In genomic region chr16:68235882-68236803, GRCh38 we compare ENCODE assay signal across 1 cellular context.
A peak's percentile ranks its signal among the peaks of the same experiment; 100 is the strongest.
TF ChIP-seq lines count a peak whose summit lies in the region.

TSS of gene ESRP2 (minus strand) at chr16:68236127. CDS start at chr16:68236045, 82 bp downstream.

TF ChIP-seq in HepG2, 621 proteins besides CTCF, POLR2A, EP300 and RAD21 (continued from another document and continues in another):
- TF ChIP-seq, protein P1, sequence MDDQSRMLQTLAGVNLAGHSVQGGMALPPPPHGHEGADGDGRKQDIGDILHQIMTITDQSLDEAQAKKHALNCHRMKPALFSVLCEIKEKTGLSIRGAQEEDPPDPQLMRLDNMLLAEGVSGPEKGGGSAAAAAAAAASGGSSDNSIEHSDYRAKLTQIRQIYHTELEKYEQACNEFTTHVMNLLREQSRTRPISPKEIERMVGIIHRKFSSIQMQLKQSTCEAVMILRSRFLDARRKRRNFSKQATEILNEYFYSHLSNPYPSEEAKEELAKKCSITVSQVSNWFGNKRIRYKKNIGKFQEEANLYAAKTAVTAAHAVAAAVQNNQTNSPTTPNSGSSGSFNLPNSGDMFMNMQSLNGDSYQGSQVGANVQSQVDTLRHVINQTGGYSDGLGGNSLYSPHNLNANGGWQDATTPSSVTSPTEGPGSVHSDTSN (CRISPR knock-in tag; IDR thresholded peaks at IDR 0.05; ENCODE audit: borderline replicate concordance): 0 out of 2 replicates have a peak, but pooled peaks have one; percentile 59
- peak; percentile 62; the same call in 1 of the 2 replicates for TF ChIP-seq TFDP1 (CRISPR knock-in tag; IDR thresholded peaks at IDR 0.05; ENCODE audit: borderline replicate concordance)
- TF ChIP-seq ZNF354B (CRISPR knock-in tag; IDR thresholded peaks at IDR 0.05): 0 out of 2 replicates have a peak, but pooled peaks have one; percentile 2
- TF ChIP-seq, protein P2, sequence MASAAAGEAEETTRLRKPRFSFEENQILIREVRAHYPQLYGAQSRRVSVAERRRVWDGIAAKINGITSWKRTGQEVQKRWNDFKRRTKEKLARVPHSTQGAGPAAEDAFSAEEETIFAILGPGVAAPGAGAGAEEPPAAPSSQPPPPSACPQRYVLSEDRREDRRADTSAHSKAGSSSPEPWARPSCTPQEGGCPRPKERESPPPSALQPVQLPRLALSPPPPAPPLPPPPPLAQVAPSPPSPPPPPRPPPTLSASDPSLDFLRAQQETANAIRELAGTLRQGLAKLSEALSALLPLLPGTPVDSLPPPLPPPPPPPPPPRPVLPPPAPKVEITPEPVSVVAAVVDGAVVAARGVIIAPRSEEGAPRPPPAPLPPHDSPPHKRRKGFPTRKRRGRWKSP (CRISPR knock-in tag; IDR thresholded peaks at IDR 0.05): peak; percentile 58; the same call in 1 of the 2 replicates
- TF ChIP-seq CREM (IDR thresholded peaks at IDR 0.05): no peak
- no peak for TF ChIP-seq CREM (CRISPR knock-in tag; IDR thresholded peaks at IDR 0.05)
- TF ChIP-seq KDM4B (CRISPR knock-in tag; IDR thresholded peaks at IDR 0.05): no peak
- no peak for TF ChIP-seq THYN1 (CRISPR knock-in tag; IDR thresholded peaks at IDR 0.05; ENCODE audit: borderline replicate concordance, low read depth)
- 0 out of 2 replicates have a peak, but pooled peaks have one; percentile 55 for TF ChIP-seq ARID4A (CRISPR knock-in tag; IDR thresholded peaks at IDR 0.05; ENCODE audit: borderline replicate concordance)
- no peak; the same call in 1 of the 2 replicates for TF ChIP-seq REPIN1 (CRISPR knock-in tag; IDR thresholded peaks at IDR 0.05; ENCODE audit: borderline replicate concordance, low read depth)
- peak; percentile 80; the same call in 1 of the 2 replicates for TF ChIP-seq ZNF484 (CRISPR knock-in tag; IDR thresholded peaks at IDR 0.05; ENCODE audit: borderline replicate concordance, low read depth)
- TF ChIP-seq, protein P3, sequence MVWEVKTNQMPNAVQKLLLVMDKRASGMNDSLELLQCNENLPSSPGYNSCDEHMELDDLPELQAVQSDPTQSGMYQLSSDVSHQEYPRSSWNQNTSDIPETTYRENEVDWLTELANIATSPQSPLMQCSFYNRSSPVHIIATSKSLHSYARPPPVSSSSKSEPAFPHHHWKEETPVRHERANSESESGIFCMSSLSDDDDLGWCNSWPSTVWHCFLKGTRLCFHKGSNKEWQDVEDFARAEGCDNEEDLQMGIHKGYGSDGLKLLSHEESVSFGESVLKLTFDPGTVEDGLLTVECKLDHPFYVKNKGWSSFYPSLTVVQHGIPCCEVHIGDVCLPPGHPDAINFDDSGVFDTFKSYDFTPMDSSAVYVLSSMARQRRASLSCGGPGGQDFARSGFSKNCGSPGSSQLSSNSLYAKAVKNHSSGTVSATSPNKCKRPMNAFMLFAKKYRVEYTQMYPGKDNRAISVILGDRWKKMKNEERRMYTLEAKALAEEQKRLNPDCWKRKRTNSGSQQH (CRISPR knock-in tag; IDR thresholded peaks at IDR 0.05; ENCODE audit: low read depth): peak; percentile 49; the same call in 1 of the 2 replicates
- TF ChIP-seq ZNF746 (CRISPR knock-in tag; IDR thresholded peaks at IDR 0.05): no peak
- TF ChIP-seq, protein P4, sequence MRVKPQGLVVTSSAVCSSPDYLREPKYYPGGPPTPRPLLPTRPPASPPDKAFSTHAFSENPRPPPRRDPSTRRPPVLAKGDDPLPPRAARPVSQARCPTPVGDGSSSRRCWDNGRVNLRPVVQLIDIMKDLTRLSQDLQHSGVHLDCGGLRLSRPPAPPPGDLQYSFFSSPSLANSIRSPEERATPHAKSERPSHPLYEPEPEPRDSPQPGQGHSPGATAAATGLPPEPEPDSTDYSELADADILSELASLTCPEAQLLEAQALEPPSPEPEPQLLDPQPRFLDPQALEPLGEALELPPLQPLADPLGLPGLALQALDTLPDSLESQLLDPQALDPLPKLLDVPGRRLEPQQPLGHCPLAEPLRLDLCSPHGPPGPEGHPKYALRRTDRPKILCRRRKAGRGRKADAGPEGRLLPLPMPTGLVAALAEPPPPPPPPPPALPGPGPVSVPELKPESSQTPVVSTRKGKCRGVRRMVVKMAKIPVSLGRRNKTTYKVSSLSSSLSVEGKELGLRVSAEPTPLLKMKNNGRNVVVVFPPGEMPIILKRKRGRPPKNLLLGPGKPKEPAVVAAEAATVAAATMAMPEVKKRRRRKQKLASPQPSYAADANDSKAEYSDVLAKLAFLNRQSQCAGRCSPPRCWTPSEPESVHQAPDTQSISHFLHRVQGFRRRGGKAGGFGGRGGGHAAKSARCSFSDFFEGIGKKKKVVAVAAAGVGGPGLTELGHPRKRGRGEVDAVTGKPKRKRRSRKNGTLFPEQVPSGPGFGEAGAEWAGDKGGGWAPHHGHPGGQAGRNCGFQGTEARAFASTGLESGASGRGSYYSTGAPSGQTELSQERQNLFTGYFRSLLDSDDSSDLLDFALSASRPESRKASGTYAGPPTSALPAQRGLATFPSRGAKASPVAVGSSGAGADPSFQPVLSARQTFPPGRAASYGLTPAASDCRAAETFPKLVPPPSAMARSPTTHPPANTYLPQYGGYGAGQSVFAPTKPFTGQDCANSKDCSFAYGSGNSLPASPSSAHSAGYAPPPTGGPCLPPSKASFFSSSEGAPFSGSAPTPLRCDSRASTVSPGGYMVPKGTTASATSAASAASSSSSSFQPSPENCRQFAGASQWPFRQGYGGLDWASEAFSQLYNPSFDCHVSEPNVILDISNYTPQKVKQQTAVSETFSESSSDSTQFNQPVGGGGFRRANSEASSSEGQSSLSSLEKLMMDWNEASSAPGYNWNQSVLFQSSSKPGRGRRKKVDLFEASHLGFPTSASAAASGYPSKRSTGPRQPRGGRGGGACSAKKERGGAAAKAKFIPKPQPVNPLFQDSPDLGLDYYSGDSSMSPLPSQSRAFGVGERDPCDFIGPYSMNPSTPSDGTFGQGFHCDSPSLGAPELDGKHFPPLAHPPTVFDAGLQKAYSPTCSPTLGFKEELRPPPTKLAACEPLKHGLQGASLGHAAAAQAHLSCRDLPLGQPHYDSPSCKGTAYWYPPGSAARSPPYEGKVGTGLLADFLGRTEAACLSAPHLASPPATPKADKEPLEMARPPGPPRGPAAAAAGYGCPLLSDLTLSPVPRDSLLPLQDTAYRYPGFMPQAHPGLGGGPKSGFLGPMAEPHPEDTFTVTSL (CRISPR knock-in tag; IDR thresholded peaks at IDR 0.05; ENCODE audit: borderline replicate concordance): 0 out of 2 replicates have a peak, but pooled peaks have one; percentile 56
- peak; percentile 80; the same call in 1 of the 2 replicates for TF ChIP-seq ZNF180 (CRISPR knock-in tag; IDR thresholded peaks at IDR 0.05; ENCODE audit: borderline replicate concordance, low read depth)
- no peak for TF ChIP-seq ZBTB20 (CRISPR knock-in tag; IDR thresholded peaks at IDR 0.05; ENCODE audit: borderline replicate concordance, low read depth)
- TF ChIP-seq SNAPC2 (CRISPR knock-in tag; IDR thresholded peaks at IDR 0.05): 0 out of 2 replicates have a peak, but pooled peaks have one; percentile 57
- peak; percentile 74; the same call in 1 of the 2 replicates for TF ChIP-seq ZC3H4 (CRISPR knock-in tag; IDR thresholded peaks at IDR 0.05; ENCODE audit: borderline replicate concordance)
- TF ChIP-seq ZFP37 (CRISPR knock-in tag; IDR thresholded peaks at IDR 0.05; ENCODE audit: borderline replicate concordance): 0 out of 2 replicates have a peak, but pooled peaks have one; percentile 35
- TF ChIP-seq ZNF615 (CRISPR knock-in tag; IDR thresholded peaks at IDR 0.05; ENCODE audit: borderline replicate concordance): no peak
- TF ChIP-seq MLXIP (CRISPR knock-in tag; IDR thresholded peaks at IDR 0.05; ENCODE audit: borderline replicate concordance): peak; percentile 86; the same call in 1 of the 2 replicates
- no peak for TF ChIP-seq AGO2 (optimal IDR thresholded peaks at IDR 0.05; ENCODE audit: low read depth, low read length)
- TF ChIP-seq ZFP36L2 (CRISPR knock-in tag; IDR thresholded peaks at IDR 0.05): no peak
- no peak for TF ChIP-seq ZNF33B (CRISPR knock-in tag; IDR thresholded peaks at IDR 0.05)
- no peak for TF ChIP-seq RCOR2 (CRISPR knock-in tag; IDR thresholded peaks at IDR 0.05)
- no peak for TF ChIP-seq GABPA (IDR thresholded peaks at IDR 0.05; ENCODE audit: low read depth, low read length)
- no peak for TF ChIP-seq GABPA (CRISPR knock-in tag; IDR thresholded peaks at IDR 0.05; ENCODE audit: low read depth)
- peak; percentile 79 for TF ChIP-seq ZBTB2 (CRISPR knock-in tag; IDR thresholded peaks at IDR 0.05; ENCODE audit: low read depth)
- TF ChIP-seq ZKSCAN5 (CRISPR knock-in tag; IDR thresholded peaks at IDR 0.05): 0 out of 2 replicates have a peak, but pooled peaks have one; percentile 47
- peak; percentile 87 for TF ChIP-seq YEATS4 (CRISPR knock-in tag; IDR thresholded peaks at IDR 0.05; ENCODE audit: borderline replicate concordance)
- no peak for TF ChIP-seq KLF11 (CRISPR knock-in tag; IDR thresholded peaks at IDR 0.05)
- peak; percentile 55 for TF ChIP-seq YY1 (IDR thresholded peaks at IDR 0.05; ENCODE audit: insufficient read depth, insufficient replicate concordance, low read depth, low read length)
- no peak for TF ChIP-seq ZNF143 (CRISPR knock-in tag; IDR thresholded peaks at IDR 0.05)
- TF ChIP-seq ZNF572 (CRISPR knock-in tag; IDR thresholded peaks at IDR 0.05): peak; percentile 91; the same call in 1 of the 2 replicates
- TF ChIP-seq ZNF513 (CRISPR knock-in tag; conservative IDR thresholded peaks at IDR 0.05): 0 out of 2 replicates have a peak, but pooled peaks have one; percentile 78
